ENCODE assay signal across 1 cellular context in the genomic region with DNA sequence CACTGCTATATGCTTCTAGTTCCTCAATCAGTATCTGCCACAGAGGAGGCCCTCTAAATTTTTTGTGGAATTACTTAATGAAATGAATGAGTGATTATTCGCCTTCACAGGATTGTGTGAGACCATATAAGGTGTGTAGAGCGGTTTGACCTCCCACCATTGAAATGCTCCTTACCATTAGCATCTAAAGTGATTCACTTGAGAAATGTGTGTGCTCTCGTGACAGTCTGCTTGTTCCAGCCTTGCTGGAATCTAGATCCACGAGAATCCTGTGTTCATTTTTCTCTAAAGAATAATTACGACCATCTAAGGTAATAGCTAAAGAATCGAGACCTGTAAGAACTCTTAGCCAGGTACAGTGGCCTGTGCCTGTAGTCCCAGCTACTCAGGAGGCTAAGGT.
TF ChIP-seq lines count a peak whose summit lies in the region.

No MANE protein-coding gene starts in this region.

TF ChIP-seq in IMR-90, 13 proteins besides CTCF, POLR2A, EP300 and RAD21:
- TF ChIP-seq FOS (IDR thresholded peaks at IDR 0.05; ENCODE audit: low read depth, low read length), result no peak
- no peak for TF ChIP-seq MAFK (IDR thresholded peaks at IDR 0.05; ENCODE audit: low read depth, low read length)
- TF ChIP-seq MAZ (IDR thresholded peaks at IDR 0.05; ENCODE audit: borderline replicate concordance, low read depth, low read length), result no peak
- no peak for TF ChIP-seq MXI1 (IDR thresholded peaks at IDR 0.05; ENCODE audit: borderline replicate concordance, low read depth, low read length)
- TF ChIP-seq NFE2L2 (IDR thresholded peaks at IDR 0.05; ENCODE audit: low read depth, low read length), result no peak
- no peak for TF ChIP-seq CEBPB (IDR thresholded peaks at IDR 0.05; ENCODE audit: low read depth, low read length)
- TF ChIP-seq, protein P1, sequence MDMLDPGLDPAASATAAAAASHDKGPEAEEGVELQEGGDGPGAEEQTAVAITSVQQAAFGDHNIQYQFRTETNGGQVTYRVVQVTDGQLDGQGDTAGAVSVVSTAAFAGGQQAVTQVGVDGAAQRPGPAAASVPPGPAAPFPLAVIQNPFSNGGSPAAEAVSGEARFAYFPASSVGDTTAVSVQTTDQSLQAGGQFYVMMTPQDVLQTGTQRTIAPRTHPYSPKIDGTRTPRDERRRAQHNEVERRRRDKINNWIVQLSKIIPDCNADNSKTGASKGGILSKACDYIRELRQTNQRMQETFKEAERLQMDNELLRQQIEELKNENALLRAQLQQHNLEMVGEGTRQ (IDR thresholded peaks at IDR 0.05; ENCODE audit: low read depth, low read length), result no peak
- no peak for TF ChIP-seq BHLHE40 (IDR thresholded peaks at IDR 0.05; ENCODE audit: low read depth, low read length)
- no peak for TF ChIP-seq SMC3 (IDR thresholded peaks at IDR 0.05; ENCODE audit: low read depth, low read length)
- TF ChIP-seq RFX5 (IDR thresholded peaks at IDR 0.05; ENCODE audit: low read depth, low read length), result no peak
- no peak for TF ChIP-seq CHD1 (IDR thresholded peaks at IDR 0.05; ENCODE audit: low read depth, low read length)
- no peak for TF ChIP-seq RCOR1 (IDR thresholded peaks at IDR 0.05; ENCODE audit: insufficient replicate concordance, low read length)
